ENCODE assay signal across 10 cellular contexts in genomic region chr11:114058026-114058706, GRCh38. TPM values are rescaled to one million over a fixed set of nuclear protein-coding genes. Genes with fewer than 3 reads are reported as not detected.
DNase-seq lines count a peak whose midpoint lies in the region; ATAC-seq and TF ChIP-seq lines count a peak whose summit lies in the region.
"Had no signal": no experiment of that assay in that cellular context is flagged by ENCODE, and none has a peak within 500 bp of the region (broad histone marks: within the 10 kb centered on the region; RNA-seq: fewer than 3 reads in every experiment).

No MANE protein-coding gene starts in this region.

- peaks cover 10 to 26% of the 10 kb centered on the region in 2 donors for H3K4me1 Mint-ChIP-seq in stimulated activated naive B cell treated with anti-CD40 and anti-IgM and Interleukin-4, amounts not matched to agents 10 μg/mL and 1 μg/mL and 100 μg/mL, for 72 hours

- H3K4me1 ChIP-seq in ascending aorta = peaks cover 0 to 8% of the 10 kb centered on the region in 2 donors

- no peak overlapping the region for H3K4me3 Mint-ChIP-seq in stimulated activated naive B cell treated with anti-CD40 and anti-IgM and Interleukin-4, amounts not matched to agents 10 μg/mL and 1 μg/mL and 100 μg/mL, for 72 hours

- H3K9me3 ChIP-seq in ascending aorta (no peaks in the 10 kb centered on the region), iPS-18c (ENCODE audit: control insufficient read depth, insufficient read depth, low read length) (peaks cover 2% of the 10 kb centered on the region)

- peak; percentile 54 for DNase-seq in H7
- DNase-seq in ascending aorta (ENCODE audit: low spot score in 2 of 2) = peak in 1 of 2 donors; percentile 83
- no peak for DNase-seq in sciatic nerve (ENCODE audit: low spot score)
- DNase-seq in stimulated activated naive B cell treated with anti-CD40 and anti-IgM and Interleukin-4, amounts not matched to agents 10 μg/mL and 1 μg/mL and 100 μg/mL, for 72 hours = no peak
- DNase-seq in NCI-H524 (lab: John Stamatoyannopoulos, UW) = no peak
- no peak for DNase-seq in HCEC 1CT
- no peak for DNase-seq in NCI-H1930 (lab: John Stamatoyannopoulos, UW)
- DNase-seq: GDM1, NCI-H2171 had no signal

- intact Hi-C loops in ascending aorta (cut with DNase I) (loop anchor here (1.0 to 5.0 kb wide), 5 partner anchors 22 to 203 kb away; no protein-coding TSS in a partner anchor), sciatic nerve (cut with DNase I) (loop anchor here (5.0 kb wide), 2 partner anchors 199 to 721 kb away; no protein-coding TSS in a partner anchor)

- no peaks in the 10 kb centered on the region for H3K9me3 Mint-ChIP-seq in stimulated activated naive B cell treated with anti-CD40 and anti-IgM and Interleukin-4, amounts not matched to agents 10 μg/mL and 1 μg/mL and 100 μg/mL, for 72 hours

- H3K27me3 ChIP-seq in H7 (ENCODE audit: control insufficient read depth, insufficient read depth, low read length) (peaks cover 67% of the 10 kb centered on the region), ascending aorta (no peaks in the 10 kb centered on the region)

- 0 out of 2 replicates have a peak overlapping the region, but pooled peaks have one; percentile 57 for H3K4me3 ChIP-seq in H7 (ENCODE audit: insufficient read depth, low read depth, low read length)
- peak overlapping the region; percentile 87 to 99 for H3K4me3 ChIP-seq in ascending aorta
- H3K4me3 ChIP-seq in iPS-18c (ENCODE audit: insufficient read depth, low read depth, low read length) = peak overlapping the region; percentile 40

- TF ChIP-seq CTCF in ascending aorta (IDR thresholded peaks at IDR 0.05) = no peak

- peak; percentile 5 for ATAC-seq in sciatic nerve
- no peak for ATAC-seq in stimulated activated naive B cell treated with anti-CD40 and anti-IgM and Interleukin-4, amounts not matched to agents 10 μg/mL and 1 μg/mL and 100 μg/mL, for 72 hours (replicated peaks)

- H3K27ac Mint-ChIP-seq in stimulated activated naive B cell treated with anti-CD40 and anti-IgM and Interleukin-4, amounts not matched to agents 10 μg/mL and 1 μg/mL and 100 μg/mL, for 72 hours = no peak overlapping the region

- peaks cover 0 to 1% of the 10 kb centered on the region in 2 donors for H3K36me3 Mint-ChIP-seq in stimulated activated naive B cell treated with anti-CD40 and anti-IgM and Interleukin-4, amounts not matched to agents 10 μg/mL and 1 μg/mL and 100 μg/mL, for 72 hours

- no peaks in the 10 kb centered on the region for H3K36me3 ChIP-seq in H7 (replicated peaks; ENCODE audit: control insufficient read depth, insufficient read depth, low read length)
- peaks cover 20 to 30% of the 10 kb centered on the region in 2 donors for H3K36me3 ChIP-seq in ascending aorta

- H3K27me3 Mint-ChIP-seq in stimulated activated naive B cell treated with anti-CD40 and anti-IgM and Interleukin-4, amounts not matched to agents 10 μg/mL and 1 μg/mL and 100 μg/mL, for 72 hours = peaks cover 29 to 37% of the 10 kb centered on the region in 2 donors

- H3K27ac ChIP-seq in ascending aorta = peak overlapping the region; percentile 97 to 98

RNA-seq across cellular contexts. Expression of gene ZBTB16, which starts 1.3 kb away (rescaled TPM):
- not detected in 2 replicates for total RNA-seq in H7 (2014; rRNA removed; shearing (Covaris generic))
- total RNA-seq in ascending aorta (344 TPM), sciatic nerve (22.7 TPM)

Comparison
In these comparisons a context has a peak if more than half of its experiments do, and no peak if none do; other contexts are left out.
1. H3K4me3 ChIP-seq: peak in every context shown above with its lines; median percentile 93 in ascending aorta; 57 in H7; 40 in iPS-18c.
2. RNA of gene ZBTB16, which starts 1.3 kb away (total RNA-seq): 344 TPM in ascending aorta (single experiment) and 22.7 TPM in sciatic nerve (single experiment); not detected in H7; every median in the first group is over 10 times any median in the second.